19 cellular contexts compared by ENCODE assay signal in genomic region chr16:82264781-82265180, GRCh38.
"Had no signal": no experiment of that assay in that cellular context is flagged by ENCODE, and none has a peak within 500 bp of the region (broad histone marks: within the 10 kb centered on the region; RNA-seq: fewer than 3 reads in every experiment).

No MANE protein-coding gene starts in this region.

- H3K4me1 ChIP-seq: spleen, vagina had no signal

- H3K4me3 Mint-ChIP-seq: dendritic cell treated with granulocyte-macrophage colony-stimulating factor and Interleukin-4, amounts not matched to agents 40 ng/mL and 50 ng/mL, for 4 days; effector memory CD8-positive, alpha-beta T cell; naive thymus-derived CD8-positive, alpha-beta T cell; stimulated activated memory B cell treated with anti-CD40 and anti-IgM and Interleukin-4, amounts not matched to agents 10 μg/mL and 1 μg/mL and 100 μg/mL, for 72 hours; stimulated activated naive CD8-positive, alpha-beta T cell treated with anti-CD3 and anti-CD28 coated beads, Interleukin-15, Interleukin-2, amounts not matched to agents 100 ng/mL and 50 ng/mL, for 24 hours had no signal

- H3K9me3 Mint-ChIP-seq: effector memory CD8-positive, alpha-beta T cell had no signal

- H3K36me3 ChIP-seq: esophagus squamous epithelium, gastroesophageal sphincter, neutrophil, spleen, tibial artery, upper lobe of left lung, vagina had no signal

- H3K36me3 Mint-ChIP-seq: naive thymus-derived CD8-positive, alpha-beta T cell; stimulated activated memory B cell treated with anti-CD40 and anti-IgM and Interleukin-4, amounts not matched to agents 10 μg/mL and 1 μg/mL and 100 μg/mL, for 72 hours had no signal

- DNase-seq: effector memory CD8-positive, alpha-beta T cell; esophagus squamous epithelium; foreskin fibroblast; left colon; mucosa of descending colon; naive thymus-derived CD8-positive, alpha-beta T cell; spleen; stimulated activated CD4-positive, alpha-beta T cell treated with anti-CD3 and anti-CD28 coated beads, Interleukin-15, amount 100 ng/mL, for 24 hours; stimulated activated CD4-positive, alpha-beta T cell treated with anti-CD3 and anti-CD28 coated beads, Interleukin-1b, Interleukin-23, amount 100 ng/mL, for 48 hours; stimulated activated CD4-positive, alpha-beta T cell treated with anti-CD3 and anti-CD28 coated beads, Interleukin-4, amount 100 ng/mL, for 24 hours; tibial artery; upper lobe of left lung had no signal

- H3K4me3 ChIP-seq: esophagus squamous epithelium, gastroesophageal sphincter, mucosa of descending colon, spleen, tibial artery, upper lobe of left lung, vagina had no signal

- H3K27ac Mint-ChIP-seq: dendritic cell treated with granulocyte-macrophage colony-stimulating factor and Interleukin-4, amounts not matched to agents 40 ng/mL and 50 ng/mL, for 4 days; effector memory CD8-positive, alpha-beta T cell; naive thymus-derived CD8-positive, alpha-beta T cell; stimulated activated memory B cell treated with anti-CD40 and anti-IgM and Interleukin-4, amounts not matched to agents 10 μg/mL and 1 μg/mL and 100 μg/mL, for 72 hours; stimulated activated naive CD8-positive, alpha-beta T cell treated with anti-CD3 and anti-CD28 coated beads, Interleukin-15, Interleukin-2, amounts not matched to agents 100 ng/mL and 50 ng/mL, for 24 hours had no signal

- ATAC-seq: effector memory CD8-positive, alpha-beta T cell; gastroesophageal sphincter; mucosa of descending colon; naive thymus-derived CD8-positive, alpha-beta T cell; sciatic nerve; stimulated activated memory B cell treated with anti-CD40 and anti-IgM and Interleukin-4, amounts not matched to agents 10 μg/mL and 1 μg/mL and 100 μg/mL, for 72 hours had no signal

- H3K27me3 ChIP-seq: tibial artery, upper lobe of left lung, vagina had no signal

- H3K4me1 Mint-ChIP-seq: naive thymus-derived CD8-positive, alpha-beta T cell; stimulated activated memory B cell treated with anti-CD40 and anti-IgM and Interleukin-4, amounts not matched to agents 10 μg/mL and 1 μg/mL and 100 μg/mL, for 72 hours had no signal

- H3K9me3 ChIP-seq: esophagus squamous epithelium, gastroesophageal sphincter, mucosa of descending colon, neutrophil, tibial artery, upper lobe of left lung, vagina had no signal
